Comparison of ENCODE assay signal across 6 cellular contexts in genomic region chr17:8150194-8151119, GRCh38.
DNase-seq lines count a peak whose midpoint lies in the region; ATAC-seq lines count a peak whose summit lies in the region.

No MANE protein-coding gene starts in this region.

- peaks cover 22% of the 10 kb centered on the region for H3K4me1 ChIP-seq in ACC112 (ENCODE audit: control insufficient read depth, insufficient read depth, low read length, unreplicated experiment)

- H3K27me3 ChIP-seq in ACC112 (ENCODE audit: insufficient read depth, low read length): no peaks in the 10 kb centered on the region

- peaks cover 49% of the 10 kb centered on the region; the same call in 1 of the 2 replicates for H3K36me3 ChIP-seq in ACC112 (ENCODE audit: insufficient read depth, low read length)

- H3K27ac ChIP-seq in ACC112 (ENCODE audit: low read depth, low read length): peak overlapping the region; percentile 99

- no peak overlapping the region for H2AFZ ChIP-seq in ACC112 (ENCODE audit: low read length, unreplicated experiment)

- peaks cover 50% of the 10 kb centered on the region for H3K79me2 ChIP-seq in ACC112 (ENCODE audit: control insufficient read depth, insufficient read depth, low read length, unreplicated experiment)

- H3K4me3 ChIP-seq in ACC112 (ENCODE audit: low read depth, low read length): peak overlapping the region; percentile 89
- H3K4me3 ChIP-seq in iPS-18c (ENCODE audit: insufficient read depth, low read depth, low read length): peak overlapping the region; percentile 85

- DNase-seq in NCI-H69 (lab: John Stamatoyannopoulos, UW) (peak; percentile 30), NCI-H82 (lab: John Stamatoyannopoulos, UW) (no peak)

- ATAC-seq in GM18870 (IDR thresholded peaks at IDR 0.05; ENCODE audit: unreplicated experiment) (no peak), HG03342 (IDR thresholded peaks at IDR 0.05; ENCODE audit: unreplicated experiment) (no peak)

- H3K9me3 ChIP-seq in iPS-18c (ENCODE audit: control insufficient read depth, insufficient read depth, low read length): peaks cover 4% of the 10 kb centered on the region
